8 cellular contexts compared by ENCODE assay signal in the genomic region with DNA sequence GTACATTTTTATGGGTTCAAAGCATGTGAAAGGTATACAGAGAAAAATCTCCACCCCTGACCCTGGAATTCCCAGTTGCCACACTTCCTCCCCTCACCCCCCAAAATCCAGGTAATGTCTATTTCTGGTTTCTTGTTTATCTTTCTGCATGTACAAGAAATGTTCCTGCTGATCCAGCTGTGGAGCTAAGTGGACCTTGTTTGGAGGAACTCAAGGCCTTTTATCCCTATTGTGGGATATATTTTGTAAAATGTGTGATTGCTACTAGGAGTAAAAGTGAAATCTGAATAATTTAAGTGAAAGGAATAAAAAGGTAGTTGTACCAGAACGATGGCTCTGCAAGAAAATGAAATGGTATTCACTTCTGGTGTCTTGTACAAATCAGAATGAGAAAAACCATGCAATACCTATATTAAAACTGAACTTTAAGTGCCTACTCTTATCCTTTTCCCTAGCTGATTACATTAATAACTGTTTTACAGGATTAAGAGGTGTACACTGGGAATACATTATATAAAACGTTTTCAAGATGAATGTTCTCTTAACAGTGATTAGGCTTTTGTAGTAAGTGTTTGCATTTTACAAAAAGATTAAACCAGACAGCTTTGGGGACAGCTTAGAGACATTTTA. TPM values are rescaled to one million over a fixed set of nuclear protein-coding genes. Genes with fewer than 3 reads are reported as not detected.
DNase-seq lines count a peak whose midpoint lies in the region; ATAC-seq, FAIRE-seq and TF ChIP-seq lines count a peak whose summit lies in the region.

No MANE protein-coding gene starts in this region.

- H3K4me2 ChIP-seq in MM.1S (ENCODE audit: low read depth, low read length), result peak overlapping the region; percentile 75

- H3K36me3 ChIP-seq in CD8-positive, alpha-beta T cell (ENCODE audit: insufficient read depth, low read length), result no peaks in the 10 kb centered on the region
- H3K36me3 ChIP-seq in MM.1S (replicated peaks; ENCODE audit: insufficient read depth, low read length) (no peaks in the 10 kb centered on the region), duodenal mucosa (ENCODE audit: control insufficient read depth in 1 of 2, insufficient read depth in 2 of 2, low read length in 2 of 2) (no peaks in the 10 kb centered on the region), neutrophil (peaks cover 6% of the 10 kb centered on the region)

- no peak for DNase-seq in CD8-positive, alpha-beta T cell
- DNase-seq in MM.1S (no peak), C1 segment of cervical spinal cord (lab: John Stamatoyannopoulos, UW) (no peak), GM19239 (ENCODE audit: insufficient read length, low spot score) (no peak)

- H3K79me2 ChIP-seq in MM.1S (ENCODE audit: low read length), result peaks cover 84% of the 10 kb centered on the region

- no peaks in the 10 kb centered on the region for H3K9me3 Mint-ChIP-seq in CD8-positive, alpha-beta T cell

- peak overlapping the region; percentile 72 for H3K4me3 Mint-ChIP-seq in CD8-positive, alpha-beta T cell

- H3K9me2 ChIP-seq in MM.1S (replicated peaks; ENCODE audit: insufficient read depth, low read length), result no peaks in the 10 kb centered on the region

- H3K4me3 ChIP-seq in CD8-positive, alpha-beta T cell (ENCODE audit: low read depth, low read length), result no peak overlapping the region
- H3K4me3 ChIP-seq in MM.1S (ENCODE audit: low read length), result peak overlapping the region; percentile 63
- H3K4me3 ChIP-seq in duodenal mucosa (ENCODE audit: low read depth in 1 of 2, low read length in 2 of 2), result peak overlapping the region; percentile 89 to 95
- peak overlapping the region; percentile 86 to 95 for H3K4me3 ChIP-seq in neutrophil (ENCODE audit: low read depth in 1 of 2, low read length in 1 of 2)

- no peak for ATAC-seq in CD8-positive, alpha-beta T cell
- ATAC-seq in GM19467 (IDR thresholded peaks at IDR 0.05; ENCODE audit: unreplicated experiment) (no peak), GM21360 (IDR thresholded peaks at IDR 0.05; ENCODE audit: unreplicated experiment) (no peak)

- H4K20me1 ChIP-seq in MM.1S (ENCODE audit: insufficient read depth, low read length), result peaks cover 14% of the 10 kb centered on the region

- CTCF ChIA-PET in CD8-positive, alpha-beta T cell (lab: Charles Lee), result interaction anchor here (1.8 kb wide), 1 partner anchor 35 kb away, joined by 9 read pairs; no protein-coding TSS in a partner anchor

- H3K27ac Mint-ChIP-seq in CD8-positive, alpha-beta T cell, result peak overlapping the region; percentile 52

- TF ChIP-seq CTCF in CD8-positive, alpha-beta T cell (IDR thresholded peaks at IDR 0.05), result no peak
- TF ChIP-seq CTCF in MM.1S (IDR thresholded peaks at IDR 0.05; ENCODE audit: low read length) (no peak), neutrophil (IDR thresholded peaks at IDR 0.05) (no peak)

- no peaks in the 10 kb centered on the region for H3K9me3 ChIP-seq in CD8-positive, alpha-beta T cell (ENCODE audit: low read length)
- H3K9me3 ChIP-seq in MM.1S (replicated peaks; ENCODE audit: insufficient read depth, low read length) (no peaks in the 10 kb centered on the region), duodenal mucosa (ENCODE audit: control insufficient read depth in 1 of 2, low read length in 2 of 2) (no peaks in the 10 kb centered on the region), neutrophil (no peaks in the 10 kb centered on the region)

- H3K36me3 Mint-ChIP-seq in CD8-positive, alpha-beta T cell, result peaks cover 15% of the 10 kb centered on the region

- H3K4me1 ChIP-seq in CD8-positive, alpha-beta T cell (ENCODE audit: insufficient read depth, low read length), result peaks cover 24% of the 10 kb centered on the region
- H3K4me1 ChIP-seq in MM.1S (ENCODE audit: low read length) (peaks cover 23% of the 10 kb centered on the region), duodenal mucosa (ENCODE audit: control insufficient read depth in 1 of 2, insufficient read depth in 2 of 2, low read length in 2 of 2) (peaks cover 8 to 24% of the 10 kb centered on the region in 2 donors), neutrophil (ENCODE audit: control insufficient read depth in 1 of 2, insufficient read depth in 1 of 2, low read depth in 1 of 2, low read length in 1 of 2) (peaks cover 43 to 47% of the 10 kb centered on the region in 2 experiments)

- peak overlapping the region; percentile 63; the same call in 1 of the 2 replicates for H3K9ac ChIP-seq in MM.1S (ENCODE audit: low read length)
- peak overlapping the region; percentile 85 to 95 for H3K9ac ChIP-seq in duodenal mucosa (ENCODE audit: low read depth in 1 of 2, low read length in 2 of 2)

- peaks cover 46% of the 10 kb centered on the region for H3F3A ChIP-seq in MM.1S (ENCODE audit: insufficient read depth, low read length)

- H3K27me3 ChIP-seq in CD8-positive, alpha-beta T cell (ENCODE audit: insufficient read depth, low read length), result no peaks in the 10 kb centered on the region
- H3K27me3 ChIP-seq in MM.1S (replicated peaks; ENCODE audit: insufficient read depth, low read length), result no peaks in the 10 kb centered on the region
- no peaks in the 10 kb centered on the region for H3K27me3 ChIP-seq in duodenal mucosa (ENCODE audit: control insufficient read depth in 1 of 2, insufficient read depth in 2 of 2, low read length in 2 of 2)
- H3K27me3 ChIP-seq in neutrophil, result no peaks in the 10 kb centered on the region

- FAIRE-seq in GM19239 (lab: Jason Lieb, UNC), result no peak

- intact Hi-C loops in CD8-positive, alpha-beta T cell (cut with DNase I, micrococcal nuclease), result no loop called here

- no peaks in the 10 kb centered on the region for H3K27me3 Mint-ChIP-seq in CD8-positive, alpha-beta T cell (ENCODE audit: low read depth)

- no peak overlapping the region for H2AFZ ChIP-seq in MM.1S (ENCODE audit: low read length)

- peaks cover 50% of the 10 kb centered on the region for H3K4me1 Mint-ChIP-seq in CD8-positive, alpha-beta T cell (ENCODE audit: low read depth)

- POLR2A ChIA-PET in CD8-positive, alpha-beta T cell (lab: Charles Lee), result interaction anchor here (0.6 to 8.7 kb wide), 3 partner anchors 15 to 37 kb away, joined by 3 to 235 read pairs (median 3); no protein-coding TSS in a partner anchor

- no peak overlapping the region for H3K27ac ChIP-seq in CD8-positive, alpha-beta T cell (ENCODE audit: low read depth, low read length)
- H3K27ac ChIP-seq in MM.1S (ENCODE audit: low read length), result peak overlapping the region; percentile 62; the same call in 1 of the 2 replicates
- H3K27ac ChIP-seq in duodenal mucosa (ENCODE audit: low read depth, low read length), result no peak overlapping the region
- peak overlapping the region; percentile 97 for H3K27ac ChIP-seq in neutrophil

RNA-seq across cellular contexts. Expression of a gene that starts 3.1 kb away (rescaled TPM):
- total RNA-seq in CD8-positive, alpha-beta T cell, result 10 to 100 TPM; 85.9 to 87.3 TPM

RNA-seq across cellular contexts. Expression of a gene that starts 43.1 kb away (rescaled TPM):
- under 1 TPM; 0.53 to 0.81 TPM for total RNA-seq in CD8-positive, alpha-beta T cell

Comparison
In these comparisons a context has a peak if more than half of its experiments do, and no peak if none do; other contexts are left out.
1. H3K27ac ChIP-seq: peak in MM.1S (single experiment) and neutrophil (single experiment); none in CD8-positive, alpha-beta T cell (single experiment) and duodenal mucosa (single experiment).